Comparison of ENCODE assay signal across 9 cellular contexts in genomic region chr1:198088360-198089071, GRCh38.
A peak's percentile ranks its signal among the peaks of the same experiment; 100 is the strongest.
DNase-seq lines count a peak whose midpoint lies in the region; ATAC-seq and TF ChIP-seq lines count a peak whose summit lies in the region.
"Had no signal": no experiment of that assay in that cellular context is flagged by ENCODE, and none has a peak within 500 bp of the region (broad histone marks: within the 10 kb centered on the region; RNA-seq: fewer than 3 reads in every experiment).

No MANE protein-coding gene starts in this region.

- no peak overlapping the region for H3K4me3 Mint-ChIP-seq in CD4-positive, alpha-beta memory T cell
- H3K4me3 Mint-ChIP-seq: T-cell had no signal

- H3K9me3 ChIP-seq in CD4-positive, alpha-beta memory T cell (ENCODE audit: control insufficient read depth in 1 of 2, low read length in 2 of 2), result no peaks in the 10 kb centered on the region
- H3K9me3 ChIP-seq in vagina, result no peaks in the 10 kb centered on the region

- no peaks in the 10 kb centered on the region for H3K9me3 Mint-ChIP-seq in CD4-positive, alpha-beta memory T cell
- H3K9me3 Mint-ChIP-seq: T-cell had no signal

- peak; percentile 59 for ATAC-seq in GM18907 (IDR thresholded peaks at IDR 0.05; ENCODE audit: unreplicated experiment)
- peak; percentile 80 for ATAC-seq in left lobe of liver
- no peak for ATAC-seq in HG02588 (IDR thresholded peaks at IDR 0.05; ENCODE audit: unreplicated experiment)

- H3K36me3 ChIP-seq in CD4-positive, alpha-beta memory T cell (ENCODE audit: insufficient read depth, low read length), result no peaks in the 10 kb centered on the region
- H3K36me3 ChIP-seq in brain microvascular endothelial cell (replicated peaks), result no peaks in the 10 kb centered on the region
- no peaks in the 10 kb centered on the region for H3K36me3 ChIP-seq in vagina

- POLR2A ChIA-PET in CD4-positive, alpha-beta memory T cell (lab: Charles Lee; ENCODE audit: partially characterized antibody), result no interaction called here

- no peak overlapping the region for H3K27ac ChIP-seq in CD4-positive, alpha-beta memory T cell (ENCODE audit: low read depth, low read length)
- H3K27ac ChIP-seq in brain microvascular endothelial cell, result peak overlapping the region; percentile 41
- H3K27ac ChIP-seq in vagina, result no peak overlapping the region

- TF ChIP-seq POLR2A in vagina (IDR thresholded peaks at IDR 0.05), result no peak

- H3K27me3 ChIP-seq in CD4-positive, alpha-beta memory T cell (ENCODE audit: insufficient read depth, low read length), result no peaks in the 10 kb centered on the region
- H3K27me3 ChIP-seq in brain microvascular endothelial cell (replicated peaks), result no peaks in the 10 kb centered on the region
- H3K27me3 ChIP-seq in vagina, result no peaks in the 10 kb centered on the region

- intact Hi-C loops in CD4-positive, alpha-beta memory T cell (cut with micrococcal nuclease), result loop anchor here (1.0 to 10.0 kb wide), 5 partner anchors 69 to 596 kb away; partner anchors contain the start of gene NEK7
- intact Hi-C loops in vagina (cut with DNase I), result no loop called here

- CTCF ChIA-PET in CD4-positive, alpha-beta memory T cell (lab: Charles Lee; ENCODE audit: partially characterized antibody), result interaction anchor here (0.9 to 4.6 kb wide), 10 partner anchors 9 to 600 kb away, joined by 3 to 32 read pairs (median 4); no protein-coding TSS in a partner anchor

- H3K36me3 Mint-ChIP-seq in CD4-positive, alpha-beta memory T cell, result no peaks in the 10 kb centered on the region
- H3K36me3 Mint-ChIP-seq: T-cell had no signal

- TF ChIP-seq CTCF in brain microvascular endothelial cell (IDR thresholded peaks at IDR 0.05; ENCODE audit: low read depth, low read length, missing control alignments) (peak; percentile 70), vagina (IDR thresholded peaks at IDR 0.05) (peak; percentile 4 to 55 (median 23))

- H3K4me1 ChIP-seq in CD4-positive, alpha-beta memory T cell (ENCODE audit: insufficient read depth, low read length), result no peaks in the 10 kb centered on the region
- H3K4me1 ChIP-seq in vagina, result no peaks in the 10 kb centered on the region

- H3K27ac Mint-ChIP-seq in CD4-positive, alpha-beta memory T cell, result no peak overlapping the region
- H3K27ac Mint-ChIP-seq: T-cell had no signal

- H3K4me1 Mint-ChIP-seq in CD4-positive, alpha-beta memory T cell, result peaks cover 0 to 2% (median under 1%) of the 10 kb centered on the region in 4 donors

- DNase-seq in CD4-positive, alpha-beta memory T cell, result peak in 4 of 5 donors; percentile 32 to 41 (median 37)
- peak; percentile 75 for DNase-seq in NCI-H226
- DNase-seq in brain microvascular endothelial cell, result peak; percentile 36
- DNase-seq in left lobe of liver (ENCODE audit: low spot score), result no peak
- no peak for DNase-seq in vagina (ENCODE audit: extremely low spot score in 2 of 2)
- no peak for DNase-seq in DMS114 treated with DMSO at 0.1 percent for 48 hours (lab: John Stamatoyannopoulos, UW; ENCODE audit: unreplicated experiment)

- no peak overlapping the region for H3K4me3 ChIP-seq in CD4-positive, alpha-beta memory T cell (ENCODE audit: low read length in 2 of 2)
- H3K4me3 ChIP-seq in brain microvascular endothelial cell (ENCODE audit: low read depth, low read length), result no peak overlapping the region
- H3K4me3 ChIP-seq in vagina, result no peak overlapping the region

- peaks cover 2 to 4% of the 10 kb centered on the region in 2 donors for H3K27me3 Mint-ChIP-seq in CD4-positive, alpha-beta memory T cell
- H3K27me3 Mint-ChIP-seq: T-cell had no signal

- in situ Hi-C loops in brain microvascular endothelial cell (cut with HindIII; ENCODE audit: low pct_ligation_motif_present, low sequenced_read_pairs), result no loop called here

Comparison
In these comparisons a context has a peak if more than half of its experiments do, and no peak if none do; other contexts are left out.
1. DNase-seq: peak in CD4-positive, alpha-beta memory T cell (4 of 5), NCI-H226 (single experiment) and brain microvascular endothelial cell (single experiment); none in left lobe of liver (single experiment), vagina (0 of 2) and DMS114 treated with DMSO at 0.1 percent for 48 hours (single experiment).